Comparison of ENCODE assay signal across 21 cellular contexts in the genomic region with DNA sequence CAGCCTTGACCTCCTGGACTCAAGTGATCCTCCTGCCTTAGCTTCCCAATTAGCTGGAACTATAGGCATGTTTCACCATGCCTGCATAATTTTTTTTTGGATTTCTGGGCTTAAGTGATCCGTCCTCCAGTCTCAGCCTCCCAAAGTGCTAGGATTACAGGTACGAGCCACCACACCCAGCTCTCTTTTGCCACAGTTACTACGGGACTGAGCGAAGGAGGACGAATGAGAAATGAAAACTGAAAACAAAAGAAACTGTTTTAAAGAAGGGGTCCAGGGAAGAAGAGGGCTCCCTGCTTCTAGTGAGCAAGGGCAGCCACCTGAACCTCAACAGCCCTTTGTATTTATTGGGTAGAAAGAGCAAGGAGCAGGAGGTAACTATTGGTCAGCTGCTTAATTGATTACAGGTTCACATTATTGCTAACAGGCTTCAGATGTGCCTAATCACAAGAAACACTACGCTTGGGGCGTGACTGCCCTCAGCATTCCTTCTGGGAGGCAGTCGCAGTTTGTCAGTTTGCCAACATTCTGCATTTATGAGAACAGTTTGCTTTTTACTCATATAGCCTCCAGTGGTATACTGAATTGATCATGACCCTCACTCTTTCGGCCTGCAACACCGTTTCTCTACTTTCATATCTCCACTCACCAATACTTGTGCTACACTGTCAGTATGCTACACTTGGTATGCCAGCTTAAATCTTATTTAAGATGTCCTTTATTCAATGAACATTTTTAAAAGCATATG.
DNase-seq lines count a peak whose midpoint lies in the region; TF ChIP-seq lines count a peak whose summit lies in the region.
"Had no signal": no experiment of that assay in that cellular context is flagged by ENCODE, and none has a peak within 500 bp of the region (broad histone marks: within the 10 kb centered on the region; RNA-seq: fewer than 3 reads in every experiment).

No MANE protein-coding gene starts in this region.

- no peaks in the 10 kb centered on the region for H3K27me3 ChIP-seq in breast epithelium
- no peaks in the 10 kb centered on the region for H3K27me3 ChIP-seq in endodermal cell (ENCODE audit: control insufficient read depth, insufficient read depth, low read length, poor library complexity, severe bottlenecking)
- H3K27me3 ChIP-seq: heart right ventricle had no signal

- no peaks in the 10 kb centered on the region for H3K9me3 Mint-ChIP-seq in MCF 10A (ENCODE audit: unreplicated experiment)
- H3K9me3 Mint-ChIP-seq in endodermal cell = peaks cover 3% of the 10 kb centered on the region

- WGBS in endodermal cell (ENCODE audit: insufficient coverage in 1 of 2, insufficient read length in 1 of 2), 2 experiments = 84 to 85% methylated on average over 7 to 10 of the region's 10 CpGs

- no peaks in the 10 kb centered on the region for H3K36me3 Mint-ChIP-seq in MCF 10A (ENCODE audit: insufficient read depth, unreplicated experiment)
- no peaks in the 10 kb centered on the region for H3K36me3 Mint-ChIP-seq in endodermal cell (ENCODE audit: low read depth)
- H3K36me3 Mint-ChIP-seq: CD8-positive, alpha-beta memory T cell had no signal

- H3K9ac ChIP-seq in endodermal cell (ENCODE audit: extremely low read depth, low read length, poor library complexity, severe bottlenecking) = no peak overlapping the region

- H3K4me3 ChIP-seq in breast epithelium (no peak overlapping the region), astrocyte of the cerebellum (ENCODE audit: low read depth, low read length) (no peak overlapping the region), foreskin fibroblast (ENCODE audit: low read depth in 1 of 2, low read length in 2 of 2) (no peak overlapping the region), endodermal cell (ENCODE audit: low read length) (no peak overlapping the region)
- H3K4me3 ChIP-seq: heart right ventricle, thoracic aorta had no signal

- in situ Hi-C loops in astrocyte of the cerebellum (cut with HindIII; ENCODE audit: low sequenced_read_pairs) = loop anchor here (5.0 kb wide), 1 partner anchor 86 kb away; no protein-coding TSS in a partner anchor

- intact Hi-C loops in MCF 10A (cut with micrococcal nuclease) = no loop called here
- intact Hi-C loops in breast epithelium (cut with DNase I; ENCODE audit: low total_unique reads) = no loop called here

- DNase-seq in MCF 10A (ENCODE audit: unreplicated experiment) (peak; percentile 27), breast epithelium (ENCODE audit: low spot score in 2 of 2) (no peak), astrocyte of the cerebellum (ENCODE audit: low read depth) (peak; percentile 51), foreskin fibroblast (peak; percentile 70 to 95), NCI-H1092 (lab: John Stamatoyannopoulos, UW) (no peak), GM19238 (ENCODE audit: insufficient read length, low spot score) (no peak), endodermal cell (no peak), anterior cingulate cortex (lab: John Stamatoyannopoulos, UW) (no peak)
- DNase-seq: activated CD4-positive, alpha-beta T cell treated with anti-CD3 and anti-CD28 coated beads for 48 hours; activated CD8-positive, alpha-beta memory T cell treated with anti-CD3 and anti-CD28 coated beads, Interleukin-2, amount 50 U/mL, for 48 hours; activated naive CD4-positive, alpha-beta T cell treated with anti-CD3 and anti-CD28 coated beads for 36 hours; CD8-positive, alpha-beta memory T cell; GDM1; heart right ventricle; KG1; kidney; midbrain; NCI-H1417 treated with DMSO at 0.1 percent for 48 hours; SHP77 treated with DMSO at 0.1 percent for 48 hours had no signal

- H3K4me1 Mint-ChIP-seq in MCF 10A (ENCODE audit: insufficient read depth, unreplicated experiment) = peaks cover 12% of the 10 kb centered on the region
- no peaks in the 10 kb centered on the region for H3K4me1 Mint-ChIP-seq in endodermal cell
- H3K4me1 Mint-ChIP-seq: CD8-positive, alpha-beta memory T cell had no signal

- no peaks in the 10 kb centered on the region for H3K4me1 ChIP-seq in breast epithelium
- no peaks in the 10 kb centered on the region for H3K4me1 ChIP-seq in endodermal cell (ENCODE audit: control insufficient read depth, insufficient read depth, low read length)
- H3K4me1 ChIP-seq: heart right ventricle had no signal

- TF ChIP-seq POLR2A in breast epithelium (IDR thresholded peaks at IDR 0.05) = no peak

- H3K36me3 ChIP-seq in breast epithelium (no peaks in the 10 kb centered on the region), endodermal cell (ENCODE audit: control insufficient read depth, insufficient read depth, low read length) (no peaks in the 10 kb centered on the region)
- H3K36me3 ChIP-seq: heart right ventricle, thoracic aorta had no signal

- H3K4me3 Mint-ChIP-seq in MCF 10A (ENCODE audit: unreplicated experiment) (peak overlapping the region; percentile 32), endodermal cell (no peak overlapping the region)
- H3K4me3 Mint-ChIP-seq: activated naive CD4-positive, alpha-beta T cell treated with anti-CD3 and anti-CD28 coated beads for 36 hours; CD8-positive, alpha-beta memory T cell; T-helper 2 cell treated with Interferon-gamma antibody and Interleukin-4, amounts not matched to agents 5 μg/mL and 100 μg/mL, for 36 hours had no signal

- no peak overlapping the region for H3K27ac Mint-ChIP-seq in MCF 10A (ENCODE audit: low read depth, unreplicated experiment)
- no peak overlapping the region for H3K27ac Mint-ChIP-seq in endodermal cell
- H3K27ac Mint-ChIP-seq: activated naive CD4-positive, alpha-beta T cell treated with anti-CD3 and anti-CD28 coated beads for 36 hours; CD8-positive, alpha-beta memory T cell; T-helper 2 cell treated with Interferon-gamma antibody and Interleukin-4, amounts not matched to agents 5 μg/mL and 100 μg/mL, for 36 hours had no signal

- H3K27ac ChIP-seq in breast epithelium (no peak overlapping the region), endodermal cell (ENCODE audit: low read depth, low read length) (no peak overlapping the region)
- H3K27ac ChIP-seq: heart right ventricle, thoracic aorta had no signal

- POLR2A ChIA-PET in MCF 10A (lab: Yijun Ruan, JAX) = no interaction called here

- no peaks in the 10 kb centered on the region for H3K9me3 ChIP-seq in breast epithelium
- no peaks in the 10 kb centered on the region for H3K9me3 ChIP-seq in endodermal cell (ENCODE audit: control insufficient read depth, low read length)
- H3K9me3 ChIP-seq: heart right ventricle, thoracic aorta had no signal

- BruUV-seq in MCF 10A (replicated peaks; lab: Mats Ljungman, UMichigan) = no TSS peak

- H3K27me3 Mint-ChIP-seq in MCF 10A (ENCODE audit: insufficient read depth, unreplicated experiment) (peaks cover 42% of the 10 kb centered on the region), endodermal cell (ENCODE audit: insufficient read depth) (no peaks in the 10 kb centered on the region)
- H3K27me3 Mint-ChIP-seq: CD8-positive, alpha-beta memory T cell had no signal

- TF ChIP-seq CTCF in MCF 10A (IDR thresholded peaks at IDR 0.05; ENCODE audit: unreplicated experiment) (no peak), breast epithelium (IDR thresholded peaks at IDR 0.05) (no peak), astrocyte of the cerebellum (IDR thresholded peaks at IDR 0.05; ENCODE audit: low read depth, low read length, missing control alignments) (no peak), foreskin fibroblast (IDR thresholded peaks at IDR 0.05; ENCODE audit: low read depth, low read length) (no peak), endodermal cell (conservative IDR thresholded peaks at IDR 0.05) (no peak)

- CTCF ChIA-PET in MCF 10A (lab: Yijun Ruan, JAX) = interaction anchor here (0.7 kb wide), 2 partner anchors 425 to 560 kb away, joined by 3 read pairs; no protein-coding TSS in a partner anchor

Comparison
In these comparisons a context has a peak if more than half of its experiments do, and no peak if none do; other contexts are left out.
1. DNase-seq: peak in MCF 10A (single experiment), astrocyte of the cerebellum (single experiment) and foreskin fibroblast (2 of 2); none in breast epithelium (0 of 2), NCI-H1092 (single experiment), GM19238 (single experiment), endodermal cell (single experiment) and anterior cingulate cortex (0 of 58).